Comparison of ENCODE assay signal across 19 cellular contexts in the genomic region with DNA sequence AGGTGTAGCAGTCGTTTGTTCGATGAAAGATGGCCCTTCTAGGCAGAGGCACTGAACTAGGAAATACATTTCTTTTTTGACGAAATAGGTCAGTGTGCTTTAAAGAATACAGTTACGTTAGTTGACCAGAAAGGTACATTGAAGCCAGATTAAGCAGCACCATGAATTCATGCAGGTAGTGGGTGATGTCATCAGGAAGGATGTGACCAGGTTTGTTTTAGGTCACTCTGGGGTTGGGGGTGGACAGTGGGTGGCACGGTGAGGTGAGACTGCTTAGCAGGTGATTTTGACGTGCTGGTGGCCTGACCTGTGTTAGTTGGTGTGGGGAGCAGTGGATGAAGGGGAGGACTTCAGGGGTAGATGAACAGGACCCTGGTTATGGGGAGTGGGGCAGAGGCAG. TPM values are rescaled to one million over a fixed set of nuclear protein-coding genes. Genes with fewer than 3 reads are reported as not detected.
DNase-seq lines count a peak whose midpoint lies in the region; ATAC-seq and TF ChIP-seq lines count a peak whose summit lies in the region.
"Had no signal": no experiment of that assay in that cellular context is flagged by ENCODE, and none has a peak within 500 bp of the region (broad histone marks: within the 10 kb centered on the region; RNA-seq: fewer than 3 reads in every experiment).

No MANE protein-coding gene starts in this region.

- intact Hi-C loops in activated CD4-positive, alpha-beta T cell treated with anti-CD3 and anti-CD28 coated beads for 36 hours (cut with DNase I, micrococcal nuclease) = loop anchor here in 1 of 2 experiments (10.0 kb wide), 1 partner anchor 185 kb away; the partner anchor contains the start of genes PAGR1 and PRRT2
- intact Hi-C loops in activated CD4-positive, alpha-beta T cell treated with anti-CD3 and anti-CD28 coated beads, Interleukin-2, amount 10 ng/mL, durations not matched to agents 24 days and 14 days (cut with micrococcal nuclease) = loop anchor here (5.0 to 10.0 kb wide), 3 partner anchors 375 to 1177 kb away; partner anchors contain the start of genes ATXN2L, FBRS, MYL11 and PRR14
- intact Hi-C loops in activated T-helper 2 cell treated with anti-CD3 and anti-CD28 coated beads, Interferon-gamma antibody, Interleukin-2, Interleukin-4, amounts not matched to agents 10 μg/mL and 5 μg/mL and 100 μg/mL, durations not matched to agents 14 hours and 24 hours and 36 hours (cut with micrococcal nuclease) = loop anchor here (10.0 kb wide), 1 partner anchor 135 kb away; the partner anchor contains the start of gene CDIPT
- intact Hi-C loops in spleen (cut with DNase I; ENCODE audit: low total_unique reads) = loop anchor here (5.0 kb wide), 1 partner anchor 37 kb away; the partner anchor contains the start of gene TMEM219

- H3K27ac Mint-ChIP-seq in activated CD4-positive, alpha-beta T cell treated with anti-CD3 and anti-CD28 coated beads for 36 hours = peak overlapping the region; percentile 63
- no peak overlapping the region for H3K27ac Mint-ChIP-seq in activated CD4-positive, alpha-beta T cell treated with anti-CD3 and anti-CD28 coated beads, Interleukin-2, amount 10 ng/mL, durations not matched to agents 24 days and 14 days
- H3K27ac Mint-ChIP-seq in CD4-positive, CD25-positive, alpha-beta regulatory T cell = peak overlapping the region; percentile 15 to 92 (median 58)
- peak overlapping the region; percentile 11 for H3K27ac Mint-ChIP-seq in activated T-helper 2 cell treated with anti-CD3 and anti-CD28 coated beads, Interferon-gamma antibody, Interleukin-2, Interleukin-4, amounts not matched to agents 10 μg/mL and 5 μg/mL and 100 μg/mL, durations not matched to agents 14 hours and 24 hours and 36 hours

- peaks cover 8% of the 10 kb centered on the region for H3K36me3 ChIP-seq in CD4-positive, CD25-positive, alpha-beta regulatory T cell (ENCODE audit: control insufficient read depth, insufficient read depth, low read length)
- peaks cover 0 to 74% (median 20%) of the 10 kb centered on the region in 6 donors for H3K36me3 ChIP-seq in spleen

- no peaks in the 10 kb centered on the region for H3K27me3 ChIP-seq in CD4-positive, CD25-positive, alpha-beta regulatory T cell (ENCODE audit: control insufficient read depth, insufficient read depth, low read length)
- H3K27me3 ChIP-seq in spleen (replicated peaks in 1 of 7) = no peaks in the 10 kb centered on the region

- H3K4me1 Mint-ChIP-seq in activated CD4-positive, alpha-beta T cell treated with anti-CD3 and anti-CD28 coated beads for 36 hours = peaks cover 18% of the 10 kb centered on the region
- peaks cover 22% of the 10 kb centered on the region for H3K4me1 Mint-ChIP-seq in activated CD4-positive, alpha-beta T cell treated with anti-CD3 and anti-CD28 coated beads, Interleukin-2, amount 10 ng/mL, durations not matched to agents 24 days and 14 days
- H3K4me1 Mint-ChIP-seq in CD4-positive, CD25-positive, alpha-beta regulatory T cell = peaks cover 9 to 56% (median 18%) of the 10 kb centered on the region in 4 donors
- H3K4me1 Mint-ChIP-seq in activated T-helper 2 cell treated with anti-CD3 and anti-CD28 coated beads, Interferon-gamma antibody, Interleukin-2, Interleukin-4, amounts not matched to agents 10 μg/mL and 5 μg/mL and 100 μg/mL, durations not matched to agents 14 hours and 24 hours and 36 hours (ENCODE audit: low read depth) = peaks cover 14% of the 10 kb centered on the region

- POLR2A ChIA-PET in activated CD4-positive, alpha-beta T cell treated with anti-CD3 and anti-CD28 coated beads for 36 hours (lab: Charles Lee) = no interaction called here

- peaks cover 41% of the 10 kb centered on the region for H3K36me3 Mint-ChIP-seq in activated CD4-positive, alpha-beta T cell treated with anti-CD3 and anti-CD28 coated beads for 36 hours (ENCODE audit: low read depth)
- peaks cover 48% of the 10 kb centered on the region for H3K36me3 Mint-ChIP-seq in activated CD4-positive, alpha-beta T cell treated with anti-CD3 and anti-CD28 coated beads, Interleukin-2, amount 10 ng/mL, durations not matched to agents 24 days and 14 days (ENCODE audit: low read depth)
- H3K36me3 Mint-ChIP-seq in CD4-positive, CD25-positive, alpha-beta regulatory T cell = peaks cover 21% of the 10 kb centered on the region
- peaks cover 61% of the 10 kb centered on the region for H3K36me3 Mint-ChIP-seq in activated T-helper 2 cell treated with anti-CD3 and anti-CD28 coated beads, Interferon-gamma antibody, Interleukin-2, Interleukin-4, amounts not matched to agents 10 μg/mL and 5 μg/mL and 100 μg/mL, durations not matched to agents 14 hours and 24 hours and 36 hours (ENCODE audit: low read depth)

- ATAC-seq in activated CD4-positive, alpha-beta T cell treated with anti-CD3 and anti-CD28 coated beads for 36 hours = no peak
- ATAC-seq in CD4-positive, CD25-positive, alpha-beta regulatory T cell (ENCODE audit: low read depth in 2 of 2) = no peak

- no peak for TF ChIP-seq CTCF in spleen (IDR thresholded peaks at IDR 0.05 in 8 of 11, conservative IDR thresholded peaks at IDR 0.05 in 3 of 11)

- H3K9me3 Mint-ChIP-seq in activated CD4-positive, alpha-beta T cell treated with anti-CD3 and anti-CD28 coated beads for 36 hours (ENCODE audit: low read depth) = no peaks in the 10 kb centered on the region
- H3K9me3 Mint-ChIP-seq in activated CD4-positive, alpha-beta T cell treated with anti-CD3 and anti-CD28 coated beads, Interleukin-2, amount 10 ng/mL, durations not matched to agents 24 days and 14 days = no peaks in the 10 kb centered on the region
- H3K9me3 Mint-ChIP-seq in CD4-positive, CD25-positive, alpha-beta regulatory T cell = no peaks in the 10 kb centered on the region
- no peaks in the 10 kb centered on the region for H3K9me3 Mint-ChIP-seq in activated T-helper 2 cell treated with anti-CD3 and anti-CD28 coated beads, Interferon-gamma antibody, Interleukin-2, Interleukin-4, amounts not matched to agents 10 μg/mL and 5 μg/mL and 100 μg/mL, durations not matched to agents 14 hours and 24 hours and 36 hours

- 87 to 95% (median 91%) methylated on average over 6 of the region's 6 CpGs for WGBS in spleen, 5 donors

- H3K27ac ChIP-seq in CD4-positive, CD25-positive, alpha-beta regulatory T cell (ENCODE audit: insufficient read depth, low read length, poor library complexity, severe bottlenecking) = no peak overlapping the region
- H3K27ac ChIP-seq in spleen = no peak overlapping the region

- TF ChIP-seq POLR2A in spleen (IDR thresholded peaks at IDR 0.05) = no peak

- no peaks in the 10 kb centered on the region for H3K27me3 Mint-ChIP-seq in activated CD4-positive, alpha-beta T cell treated with anti-CD3 and anti-CD28 coated beads for 36 hours
- H3K27me3 Mint-ChIP-seq in activated CD4-positive, alpha-beta T cell treated with anti-CD3 and anti-CD28 coated beads, Interleukin-2, amount 10 ng/mL, durations not matched to agents 24 days and 14 days = no peaks in the 10 kb centered on the region
- H3K27me3 Mint-ChIP-seq in CD4-positive, CD25-positive, alpha-beta regulatory T cell = peaks cover 4% of the 10 kb centered on the region
- no peaks in the 10 kb centered on the region for H3K27me3 Mint-ChIP-seq in activated T-helper 2 cell treated with anti-CD3 and anti-CD28 coated beads, Interferon-gamma antibody, Interleukin-2, Interleukin-4, amounts not matched to agents 10 μg/mL and 5 μg/mL and 100 μg/mL, durations not matched to agents 14 hours and 24 hours and 36 hours (ENCODE audit: low read depth)

- CTCF ChIA-PET in activated CD4-positive, alpha-beta T cell treated with anti-CD3 and anti-CD28 coated beads for 36 hours (lab: Charles Lee) = interaction anchor here (0.6 to 0.9 kb wide), 2 partner anchors 52 to 54 kb away, joined by 3 read pairs; a partner anchor contains a TSS

- no peak overlapping the region for H3K4me3 ChIP-seq in CD4-positive, CD25-positive, alpha-beta regulatory T cell (ENCODE audit: low read depth, low read length)
- no peak overlapping the region for H3K4me3 ChIP-seq in spleen

- H3K9me3 ChIP-seq in CD4-positive, CD25-positive, alpha-beta regulatory T cell (ENCODE audit: control insufficient read depth in 2 of 2, low read length in 2 of 2) = no peaks in the 10 kb centered on the region
- no peaks in the 10 kb centered on the region for H3K9me3 ChIP-seq in spleen

- no peak for DNase-seq in activated CD4-positive, alpha-beta T cell treated with anti-CD3 and anti-CD28 coated beads for 36 hours
- no peak for DNase-seq in activated CD4-positive, alpha-beta T cell treated with anti-CD3 and anti-CD28 coated beads, Interleukin-2, amount 10 ng/mL, durations not matched to agents 24 days and 14 days
- no peak for DNase-seq in CD4-positive, CD25-positive, alpha-beta regulatory T cell
- no peak for DNase-seq in activated T-helper 2 cell treated with anti-CD3 and anti-CD28 coated beads, Interferon-gamma antibody, Interleukin-2, Interleukin-4, amounts not matched to agents 10 μg/mL and 5 μg/mL and 100 μg/mL, durations not matched to agents 14 hours and 24 hours and 36 hours (ENCODE audit: low spot score)
- DNase-seq in spleen (peak; percentile 39), mucosa of gallbladder (ENCODE audit: low spot score) (no peak), HCEC 1CT (no peak), RKO (ENCODE audit: low spot score) (no peak)
- DNase-seq: KBM-7, NCI-H1417 treated with DMSO at 0.1 percent for 48 hours, NCI-H187 treated with DMSO at 0.1 percent for 48 hours, NCI-H2227 treated with DMSO at 0.1 percent for 48 hours, NCI-H510A treated with DMSO at 0.1 percent for 48 hours, NCI-H82, OCI-M1 had no signal

- H3K4me3 Mint-ChIP-seq in activated CD4-positive, alpha-beta T cell treated with anti-CD3 and anti-CD28 coated beads for 36 hours = no peak overlapping the region
- H3K4me3 Mint-ChIP-seq in activated CD4-positive, alpha-beta T cell treated with anti-CD3 and anti-CD28 coated beads, Interleukin-2, amount 10 ng/mL, durations not matched to agents 24 days and 14 days = no peak overlapping the region
- H3K4me3 Mint-ChIP-seq in CD4-positive, CD25-positive, alpha-beta regulatory T cell = no peak overlapping the region
- no peak overlapping the region for H3K4me3 Mint-ChIP-seq in activated T-helper 2 cell treated with anti-CD3 and anti-CD28 coated beads, Interferon-gamma antibody, Interleukin-2, Interleukin-4, amounts not matched to agents 10 μg/mL and 5 μg/mL and 100 μg/mL, durations not matched to agents 14 hours and 24 hours and 36 hours (ENCODE audit: low read depth)

- H3K4me1 ChIP-seq in CD4-positive, CD25-positive, alpha-beta regulatory T cell (ENCODE audit: control insufficient read depth, insufficient read depth, low read length, poor library complexity, severe bottlenecking) = peaks cover 13% of the 10 kb centered on the region
- peaks cover 12 to 33% (median 25%) of the 10 kb centered on the region in 6 donors for H3K4me1 ChIP-seq in spleen

RNA-seq across cellular contexts. Expression of gene INO80E, which starts 3.6 kb away (rescaled TPM):
- total RNA-seq in activated CD4-positive, alpha-beta T cell treated with anti-CD3 and anti-CD28 coated beads for 36 hours = 100 to 1,000 TPM in 1 of 2 experiments, 10 to 100 TPM in 1; 80.1 to 106 TPM
- total RNA-seq in activated CD4-positive, alpha-beta T cell treated with anti-CD3 and anti-CD28 coated beads, Interleukin-2, amount 10 ng/mL, durations not matched to agents 24 days and 14 days = 129 and 133 TPM in 2 replicates
- total RNA-seq in CD4-positive, CD25-positive, alpha-beta regulatory T cell = 105 TPM
- 1 to 10 TPM; 5.0 to 8.9 (median 6.0) TPM for polyA plus RNA-seq in CD4-positive, CD25-positive, alpha-beta regulatory T cell
- total RNA-seq in activated T-helper 2 cell treated with anti-CD3 and anti-CD28 coated beads, Interferon-gamma antibody, Interleukin-2, Interleukin-4, amounts not matched to agents 10 μg/mL and 5 μg/mL and 100 μg/mL, durations not matched to agents 14 hours and 24 hours and 36 hours = 112 and 119 TPM in 2 replicates
- total RNA-seq in spleen = 10 to 100 TPM; 62.6 to 89.5 (median 72.6) TPM
- polyA plus RNA-seq in spleen = 10 to 100 TPM; 47.9 to 93.3 (median 57.1) TPM
- 88.4 TPM for total RNA-seq in mucosa of gallbladder

RNA-seq across cellular contexts. Expression of gene HIRIP3, which starts 4.2 kb away (rescaled TPM):
- total RNA-seq in activated CD4-positive, alpha-beta T cell treated with anti-CD3 and anti-CD28 coated beads for 36 hours = 10 to 100 TPM; 25.1 to 36.8 TPM
- total RNA-seq in activated CD4-positive, alpha-beta T cell treated with anti-CD3 and anti-CD28 coated beads, Interleukin-2, amount 10 ng/mL, durations not matched to agents 24 days and 14 days = 45.9 and 47.7 TPM in 2 replicates
- total RNA-seq in CD4-positive, CD25-positive, alpha-beta regulatory T cell = 12.4 TPM
- polyA plus RNA-seq in CD4-positive, CD25-positive, alpha-beta regulatory T cell = 10 to 100 TPM; 13.9 to 19.9 (median 16.2) TPM
- 40.3 and 40.7 TPM in 2 replicates for total RNA-seq in activated T-helper 2 cell treated with anti-CD3 and anti-CD28 coated beads, Interferon-gamma antibody, Interleukin-2, Interleukin-4, amounts not matched to agents 10 μg/mL and 5 μg/mL and 100 μg/mL, durations not matched to agents 14 hours and 24 hours and 36 hours
- 10 to 100 TPM in 6 of 7 donors, 1 to 10 TPM in 1; 10.0 to 17.7 (median 13.4) TPM for total RNA-seq in spleen
- 10 to 100 TPM; 12.5 to 16.1 (median 15.5) TPM for polyA plus RNA-seq in spleen
- total RNA-seq in mucosa of gallbladder = 16.3 TPM

RNA-seq across cellular contexts. Expression of gene DOC2A, which starts 11.2 kb away (rescaled TPM):
- 1 to 10 TPM in 1 of 2 experiments, under 1 TPM in 1; 0.69 to 1.3 TPM for total RNA-seq in activated CD4-positive, alpha-beta T cell treated with anti-CD3 and anti-CD28 coated beads for 36 hours
- total RNA-seq in activated CD4-positive, alpha-beta T cell treated with anti-CD3 and anti-CD28 coated beads, Interleukin-2, amount 10 ng/mL, durations not matched to agents 24 days and 14 days = 2.7 and 3.2 TPM in 2 replicates
- not detected for total RNA-seq in CD4-positive, CD25-positive, alpha-beta regulatory T cell
- polyA plus RNA-seq in CD4-positive, CD25-positive, alpha-beta regulatory T cell = not detected
- total RNA-seq in activated T-helper 2 cell treated with anti-CD3 and anti-CD28 coated beads, Interferon-gamma antibody, Interleukin-2, Interleukin-4, amounts not matched to agents 10 μg/mL and 5 μg/mL and 100 μg/mL, durations not matched to agents 14 hours and 24 hours and 36 hours = 0.87 and 1.2 TPM in 2 replicates
- total RNA-seq in spleen (1 to 10 TPM in 6 of 7 donors, under 1 TPM in 1; 0.74 to 4.2 (median 2.5) TPM), mucosa of gallbladder (18.8 TPM)
- polyA plus RNA-seq in spleen = 1 to 10 TPM; 2.0 to 4.8 (median 2.3) TPM
- total RNA-seq: RPMI7951 had no signal

RNA-seq across cellular contexts. Expression of gene C16orf92, which starts 23.4 kb away (rescaled TPM):
- not detected for total RNA-seq in activated CD4-positive, alpha-beta T cell treated with anti-CD3 and anti-CD28 coated beads for 36 hours
- not detected in 2 replicates for total RNA-seq in activated CD4-positive, alpha-beta T cell treated with anti-CD3 and anti-CD28 coated beads, Interleukin-2, amount 10 ng/mL, durations not matched to agents 24 days and 14 days
- total RNA-seq in CD4-positive, CD25-positive, alpha-beta regulatory T cell = not detected
- not detected for polyA plus RNA-seq in CD4-positive, CD25-positive, alpha-beta regulatory T cell
- not detected in 2 replicates for total RNA-seq in activated T-helper 2 cell treated with anti-CD3 and anti-CD28 coated beads, Interferon-gamma antibody, Interleukin-2, Interleukin-4, amounts not matched to agents 10 μg/mL and 5 μg/mL and 100 μg/mL, durations not matched to agents 14 hours and 24 hours and 36 hours
- total RNA-seq in spleen (not detected), mucosa of gallbladder (not detected)
- polyA plus RNA-seq in spleen = not detected
- total RNA-seq: A172, H4, RPMI7951 had no signal
- polyA plus RNA-seq: BJ had no signal

RNA-seq across cellular contexts. Expression of gene TAOK2, which starts 25.9 kb away (rescaled TPM):
- 10 to 100 TPM; 24.1 to 24.4 TPM for total RNA-seq in activated CD4-positive, alpha-beta T cell treated with anti-CD3 and anti-CD28 coated beads for 36 hours
- total RNA-seq in activated CD4-positive, alpha-beta T cell treated with anti-CD3 and anti-CD28 coated beads, Interleukin-2, amount 10 ng/mL, durations not matched to agents 24 days and 14 days = 35.8 and 38.7 TPM in 2 replicates
- total RNA-seq in CD4-positive, CD25-positive, alpha-beta regulatory T cell = 30.0 TPM
- polyA plus RNA-seq in CD4-positive, CD25-positive, alpha-beta regulatory T cell = 1 to 10 TPM; 2.1 to 3.5 (median 2.9) TPM
- total RNA-seq in activated T-helper 2 cell treated with anti-CD3 and anti-CD28 coated beads, Interferon-gamma antibody, Interleukin-2, Interleukin-4, amounts not matched to agents 10 μg/mL and 5 μg/mL and 100 μg/mL, durations not matched to agents 14 hours and 24 hours and 36 hours = 36.0 and 36.5 TPM in 2 replicates
- total RNA-seq in spleen (10 to 100 TPM; 60.0 to 96.5 (median 78.6) TPM), mucosa of gallbladder (67.3 TPM)
- 10 to 100 TPM; 13.2 to 52.0 (median 18.5) TPM for polyA plus RNA-seq in spleen
